ENCODE assay signal across 32 cellular contexts in genomic region chr3:84318273-84318809, GRCh38.
DNase-seq lines count a peak whose midpoint lies in the region; ATAC-seq, FAIRE-seq and TF ChIP-seq lines count a peak whose summit lies in the region.
"Had no signal": no experiment of that assay in that cellular context is flagged by ENCODE, and none has a peak within 500 bp of the region (broad histone marks: within the 10 kb centered on the region; RNA-seq: fewer than 3 reads in every experiment).

No MANE protein-coding gene starts in this region.

- no peaks in the 10 kb centered on the region for H3K36me3 ChIP-seq in GM23338 (ENCODE audit: insufficient read depth)
- no peaks in the 10 kb centered on the region for H3K36me3 ChIP-seq in NT2/D1 (ENCODE audit: insufficient read depth, insufficient read length, low read length)
- no peaks in the 10 kb centered on the region for H3K36me3 ChIP-seq in right atrium auricular region
- H3K36me3 ChIP-seq: esophagus squamous epithelium, neutrophil, right lobe of liver, thoracic aorta had no signal

- 58 to 60% methylated on average over 2 of the region's 2 CpGs for whole genome bisulfite sequencing in lower leg skin, 2 donors

- in situ Hi-C loops in astrocyte of the spinal cord (cut with HindIII; ENCODE audit: low sequenced_read_pairs), result no loop called here

- no peaks in the 10 kb centered on the region for H3K9me2 ChIP-seq in GM23338 (ENCODE audit: insufficient read depth)

- H3K9ac ChIP-seq in NT2/D1 (ENCODE audit: insufficient read length, low read depth), result no peak overlapping the region

- TF ChIP-seq CTCF in GM23338 (conservative IDR thresholded peaks at IDR 0.05; ENCODE audit: low read depth in 2 of 2), result peak; percentile 58 to 60
- TF ChIP-seq CTCF in astrocyte of the spinal cord (IDR thresholded peaks at IDR 0.05; ENCODE audit: low read depth, low read length), result no peak
- TF ChIP-seq CTCF in lower leg skin (IDR thresholded peaks at IDR 0.05), result no peak
- no peak for TF ChIP-seq CTCF in right atrium auricular region (IDR thresholded peaks at IDR 0.05)
- TF ChIP-seq CTCF in D721Med (IDR thresholded peaks at IDR 0.05; ENCODE audit: insufficient read depth, missing control alignments), result no peak

- no peak overlapping the region for H3K27ac Mint-ChIP-seq in GM23338
- H3K27ac Mint-ChIP-seq: activated T-helper 17 cell treated with anti-CD3 and anti-CD28 coated beads, Interleukin-2, amount 50 U/mL, for 72 hours; CD8-positive, alpha-beta memory T cell; memory B cell; progenitor cell of endocrine pancreas; stimulated activated naive CD8-positive, alpha-beta T cell treated with anti-CD3 and anti-CD28 coated beads, Interleukin-15, amount 100 ng/mL, for 72 hours; T-helper 17 cell had no signal

- no peak for FAIRE-seq in D721Med (lab: Jason Lieb, UNC)
- FAIRE-seq: GM12891, urothelium cell line had no signal

- DNase-seq in GM23338 (ENCODE audit: low spot score) (peak; percentile 57), NT2/D1 (ENCODE audit: low read depth, low spot score) (peak; percentile 6), astrocyte of the spinal cord (ENCODE audit: low read depth, low spot score) (peak; percentile 3), islet precursor cell (peak; percentile 32), lower leg skin (ENCODE audit: low spot score in 2 of 2) (no peak), right atrium auricular region (ENCODE audit: low spot score) (no peak), D721Med (ENCODE audit: insufficient read length, low spot score) (no peak)
- no peak for DNase-seq in activated effector memory CD4-positive, alpha-beta T cell treated with anti-CD3 and anti-CD28 coated beads, Interleukin-2, amount 50 U/mL, for 16 hours
- DNase-seq: activated naive CD4-positive, alpha-beta T cell treated with anti-CD3 and anti-CD28 coated beads, Interleukin-2, amount 50 U/mL, for 16 hours; amniotic stem cell; CD8-positive, alpha-beta memory T cell; DMS 273 treated with DMSO at 0.1 percent for 48 hours; dorsolateral prefrontal cortex; esophagus squamous epithelium; foreskin keratinocyte; head of caudate nucleus; NCI-H1048; NCI-H774; right lobe of liver; stimulated activated CD8-positive, alpha-beta memory T cell treated with anti-CD3 and anti-CD28 coated beads, Interleukin-4, amount 100 ng/mL, for 48 hours; stimulated activated naive CD8-positive, alpha-beta T cell treated with anti-CD3 and anti-CD28 coated beads, Interleukin-15, amount 100 ng/mL, for 72 hours; T-helper 17 cell had no signal

- intact Hi-C loops in lower leg skin (cut with DNase I; ENCODE audit: low total_unique reads), result no loop called here

- no peaks in the 10 kb centered on the region for H3K27me3 Mint-ChIP-seq in GM23338 (ENCODE audit: insufficient read depth, low read depth, poor library complexity)
- H3K27me3 Mint-ChIP-seq: activated T-helper 17 cell treated with anti-CD3 and anti-CD28 coated beads, Interleukin-2, amount 50 U/mL, for 72 hours; CD8-positive, alpha-beta memory T cell; memory B cell; progenitor cell of endocrine pancreas; stimulated activated naive CD8-positive, alpha-beta T cell treated with anti-CD3 and anti-CD28 coated beads, Interleukin-15, amount 100 ng/mL, for 72 hours; T-helper 17 cell had no signal

- H3K4me1 ChIP-seq in GM23338 (ENCODE audit: insufficient read depth) (no peaks in the 10 kb centered on the region), NT2/D1 (ENCODE audit: insufficient read depth, insufficient read length) (no peaks in the 10 kb centered on the region), right atrium auricular region (no peaks in the 10 kb centered on the region)
- H3K4me1 ChIP-seq: esophagus squamous epithelium, foreskin keratinocyte, right lobe of liver had no signal

- no peaks in the 10 kb centered on the region for H3K4me1 Mint-ChIP-seq in GM23338
- H3K4me1 Mint-ChIP-seq: activated T-helper 17 cell treated with anti-CD3 and anti-CD28 coated beads, Interleukin-2, amount 50 U/mL, for 72 hours; CD8-positive, alpha-beta memory T cell; memory B cell; stimulated activated naive CD8-positive, alpha-beta T cell treated with anti-CD3 and anti-CD28 coated beads, Interleukin-15, amount 100 ng/mL, for 72 hours; T-helper 17 cell had no signal

- H3K9me3 Mint-ChIP-seq in GM23338, result no peaks in the 10 kb centered on the region

- H3K9me3 ChIP-seq in NT2/D1 (ENCODE audit: insufficient read depth, low read length), result no peaks in the 10 kb centered on the region
- no peaks in the 10 kb centered on the region for H3K9me3 ChIP-seq in right atrium auricular region
- H3K9me3 ChIP-seq: esophagus squamous epithelium, neutrophil, right lobe of liver, thoracic aorta had no signal

- H3K27me3 ChIP-seq in GM23338 (ENCODE audit: insufficient read depth), result no peaks in the 10 kb centered on the region
- H3K27me3 ChIP-seq in NT2/D1 (ENCODE audit: insufficient read depth, insufficient read length), result no peaks in the 10 kb centered on the region
- no peaks in the 10 kb centered on the region for H3K27me3 ChIP-seq in right atrium auricular region
- H3K27me3 ChIP-seq: dorsolateral prefrontal cortex, esophagus squamous epithelium, foreskin keratinocyte, neutrophil, right lobe of liver had no signal

- H4K20me1 ChIP-seq in GM23338 (replicated peaks; ENCODE audit: insufficient read depth), result no peaks in the 10 kb centered on the region

- peak; percentile 82 for ATAC-seq in GM23338
- ATAC-seq: activated T-helper 17 cell treated with anti-CD3 and anti-CD28 coated beads, Interleukin-2, amount 50 U/mL, for 72 hours; foreskin keratinocyte; right lobe of liver; Right ventricle myocardium inferior; SK-N-SH treated with all-trans-retinoic acid at 6 μM for 48 hours; stimulated activated naive CD8-positive, alpha-beta T cell treated with anti-CD3 and anti-CD28 coated beads, Interleukin-15, amount 100 ng/mL, for 72 hours; T-helper 17 cell had no signal

- no peak for TF ChIP-seq POLR2A in lower leg skin (IDR thresholded peaks at IDR 0.05)

- H3K4me2 ChIP-seq in GM23338, result no peak overlapping the region

- H2AFZ ChIP-seq in GM23338, result no peak overlapping the region

- no peaks in the 10 kb centered on the region for H3K36me3 Mint-ChIP-seq in GM23338 (ENCODE audit: low read depth)
- H3K36me3 Mint-ChIP-seq: CD8-positive, alpha-beta memory T cell; memory B cell had no signal

- H3F3A ChIP-seq in GM23338 (replicated peaks; ENCODE audit: low read depth), result no peaks in the 10 kb centered on the region

- H3K4me3 Mint-ChIP-seq in GM23338, result no peak overlapping the region
- H3K4me3 Mint-ChIP-seq: activated T-helper 17 cell treated with anti-CD3 and anti-CD28 coated beads, Interleukin-2, amount 50 U/mL, for 72 hours; CD8-positive, alpha-beta memory T cell; memory B cell; stimulated activated naive CD8-positive, alpha-beta T cell treated with anti-CD3 and anti-CD28 coated beads, Interleukin-15, amount 100 ng/mL, for 72 hours; T-helper 17 cell had no signal

- H3K27ac ChIP-seq in GM23338 (ENCODE audit: low read depth) (no peak overlapping the region), right atrium auricular region (no peak overlapping the region)
- H3K27ac ChIP-seq: dorsolateral prefrontal cortex, esophagus squamous epithelium, foreskin keratinocyte, HL-60, neutrophil, right lobe of liver, thoracic aorta had no signal

- H3K4me3 ChIP-seq in GM23338 (no peak overlapping the region), NT2/D1 (ENCODE audit: insufficient read length, low read depth) (no peak overlapping the region), astrocyte of the spinal cord (ENCODE audit: low read depth, low read length) (no peak overlapping the region), lower leg skin (ENCODE audit: low read depth, poor library complexity, severe bottlenecking) (no peak overlapping the region), right atrium auricular region (no peak overlapping the region)
- H3K4me3 ChIP-seq: dorsolateral prefrontal cortex, esophagus squamous epithelium, right lobe of liver, thoracic aorta had no signal

- H3K79me2 ChIP-seq in GM23338 (replicated peaks; ENCODE audit: insufficient read depth), result no peaks in the 10 kb centered on the region

TF ChIP-seq in GM23338, 12 proteins besides CTCF, POLR2A, EP300 and RAD21:
- no peak for TF ChIP-seq CREB1 (CRISPR knock-in tag; IDR thresholded peaks at IDR 0.05; ENCODE audit: low read depth)
- no peak for TF ChIP-seq ZNF331 (CRISPR knock-in tag; IDR thresholded peaks at IDR 0.05; ENCODE audit: low read depth)
- no peak for TF ChIP-seq NANOG (IDR thresholded peaks at IDR 0.05; ENCODE audit: borderline replicate concordance)
- TF ChIP-seq ETS1 (IDR thresholded peaks at IDR 0.05), result no peak

Comparison
In these comparisons a context has a peak if more than half of its experiments do, and no peak if none do; other contexts are left out.
1. DNase-seq: peak in GM23338 (single experiment), NT2/D1 (single experiment), astrocyte of the spinal cord (single experiment) and islet precursor cell (single experiment); none in lower leg skin (0 of 2), activated effector memory CD4-positive, alpha-beta T cell treated with anti-CD3 and anti-CD28 coated beads, Interleukin-2, amount 50 U/mL, for 16 hours (single experiment), right atrium auricular region (single experiment) and D721Med (single experiment).
2. CTCF ChIP-seq: peak in GM23338 (2 of 2); none in astrocyte of the spinal cord (single experiment), lower leg skin (0 of 3), right atrium auricular region (0 of 2) and D721Med (single experiment).